9 cellular contexts compared by ENCODE assay signal in the genomic region with DNA sequence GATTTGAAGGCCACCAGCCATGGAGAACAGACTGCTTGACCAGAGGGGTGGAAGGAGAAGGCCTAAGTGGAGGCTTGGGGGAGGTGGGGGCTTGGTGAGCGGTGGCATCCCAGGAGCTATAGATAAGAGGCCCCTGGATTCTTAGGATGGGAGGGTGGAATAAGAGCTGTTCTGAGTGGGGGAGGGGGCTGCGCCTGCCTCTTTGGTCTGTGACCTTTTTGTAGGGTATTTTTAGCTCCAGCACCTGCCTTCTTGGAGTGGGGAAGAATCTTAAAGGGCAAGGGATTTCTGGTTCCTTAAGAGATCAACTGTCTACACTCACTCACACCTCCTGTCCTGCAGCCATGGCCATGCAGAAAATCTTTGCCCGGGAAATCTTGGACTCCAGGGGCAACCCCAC. TPM values are rescaled to one million over a fixed set of nuclear protein-coding genes. Genes with fewer than 3 reads are reported as not detected.
DNase-seq lines count a peak whose midpoint lies in the region; ATAC-seq and TF ChIP-seq lines count a peak whose summit lies in the region.
"Had no signal": no experiment of that assay in that cellular context is flagged by ENCODE, and none has a peak within 500 bp of the region (broad histone marks: within the 10 kb centered on the region; RNA-seq: fewer than 3 reads in every experiment).

No MANE protein-coding gene starts in this region.

- H3K4me3 Mint-ChIP-seq in activated CD4-positive, alpha-beta T cell treated with anti-CD3 and anti-CD28 coated beads, Interleukin-2, amount 10 ng/mL, durations not matched to agents 24 days and 14 days, result peak overlapping the region; percentile 95

- TF ChIP-seq POLR2A in gastroesophageal sphincter (IDR thresholded peaks at IDR 0.05) (no peak), sigmoid colon (IDR thresholded peaks at IDR 0.05) (no peak)

- TF ChIP-seq CTCF in Panc1 (IDR thresholded peaks at IDR 0.05), result no peak
- no peak for TF ChIP-seq CTCF in gastroesophageal sphincter (IDR thresholded peaks at IDR 0.05)
- TF ChIP-seq CTCF in sigmoid colon (IDR thresholded peaks at IDR 0.05), result no peak

- peaks cover 26% of the 10 kb centered on the region for H3K4me1 Mint-ChIP-seq in activated CD4-positive, alpha-beta T cell treated with anti-CD3 and anti-CD28 coated beads, Interleukin-2, amount 10 ng/mL, durations not matched to agents 24 days and 14 days

- intact Hi-C loops in activated CD4-positive, alpha-beta T cell treated with anti-CD3 and anti-CD28 coated beads, Interleukin-2, amount 10 ng/mL, durations not matched to agents 24 days and 14 days (cut with micrococcal nuclease), result no loop called here
- intact Hi-C loops in Panc1 (cut with micrococcal nuclease; ENCODE audit: unreplicated experiment) (no loop called here), sigmoid colon (cut with DNase I) (no loop called here)

- POLR2A ChIA-PET in Panc1 (lab: Charles Lee), result no interaction called here

- peaks cover 4% of the 10 kb centered on the region; the same call in 1 of the 2 replicates for H3K36me3 ChIP-seq in Panc1 (ENCODE audit: control insufficient read depth, insufficient read depth, low read length)
- peaks cover 0 to 3% of the 10 kb centered on the region in 2 donors for H3K36me3 ChIP-seq in gastroesophageal sphincter
- peaks cover 0 to 4% (median under 1%) of the 10 kb centered on the region in 4 donors for H3K36me3 ChIP-seq in sigmoid colon

- WGBS in gastroesophageal sphincter (ENCODE audit: low coverage in 1 of 2), 2 donors, result 48 to 51% methylated on average over 2 to 3 of the region's 3 CpGs
- 93 to 97% methylated on average over 3 of the region's 3 CpGs for WGBS in sigmoid colon, 2 donors

- in situ Hi-C loops in Panc1 (cut with HindIII; ENCODE audit: low pct_unique_long_range_greater_than_20kb, low sequenced_read_pairs), result no loop called here

- BruUV-seq in Panc1 (replicated peaks; lab: Mats Ljungman, UMichigan), result no TSS peak

- H3K36me3 Mint-ChIP-seq in activated CD4-positive, alpha-beta T cell treated with anti-CD3 and anti-CD28 coated beads, Interleukin-2, amount 10 ng/mL, durations not matched to agents 24 days and 14 days (ENCODE audit: low read depth), result peaks cover 22% of the 10 kb centered on the region

- CTCF ChIA-PET in Panc1 (lab: Charles Lee), result no interaction called here

- no peak for TF ChIP-seq EP300 in gastroesophageal sphincter (IDR thresholded peaks at IDR 0.05)
- no peak for TF ChIP-seq EP300 in sigmoid colon (IDR thresholded peaks at IDR 0.05)

- H3K4me3 ChIP-seq in Panc1 (ENCODE audit: low read depth in 2 of 2, low read length in 2 of 2) (peak overlapping the region; percentile 51 to 67), gastroesophageal sphincter (no peak overlapping the region), sigmoid colon (no peak overlapping the region)

- H3K27me3 Mint-ChIP-seq in activated CD4-positive, alpha-beta T cell treated with anti-CD3 and anti-CD28 coated beads, Interleukin-2, amount 10 ng/mL, durations not matched to agents 24 days and 14 days, result no peaks in the 10 kb centered on the region

- H3K27ac ChIP-seq in Panc1 (ENCODE audit: low read length) (peak overlapping the region; percentile 94), gastroesophageal sphincter (peak overlapping the region in 3 of 4 donors; percentile 96 to 98 (median 98)), sigmoid colon (peak overlapping the region; percentile 98 to 100 (median 99))

- H3K4me1 ChIP-seq in Panc1 (ENCODE audit: control insufficient read depth, insufficient read depth, low read length) (peaks cover 16% of the 10 kb centered on the region), gastroesophageal sphincter (peaks cover 0 to 53% (median 16%) of the 10 kb centered on the region in 3 donors), sigmoid colon (peaks cover 0 to 32% (median 18%) of the 10 kb centered on the region in 4 donors)

- DNase-seq in activated CD4-positive, alpha-beta T cell treated with anti-CD3 and anti-CD28 coated beads, Interleukin-2, amount 10 ng/mL, durations not matched to agents 24 days and 14 days, result no peak
- no peak for DNase-seq in activated CD4-positive, alpha-beta T cell treated with anti-CD3 and anti-CD28 coated beads for 4 hours
- DNase-seq in Panc1 (ENCODE audit: low read depth, low spot score) (no peak), sigmoid colon (no peak)
- DNase-seq: nucleus accumbens had no signal

- H3K27me3 ChIP-seq in Panc1 (ENCODE audit: control insufficient read depth, insufficient read depth, low read length), result no peaks in the 10 kb centered on the region
- no peaks in the 10 kb centered on the region for H3K27me3 ChIP-seq in gastroesophageal sphincter
- no peaks in the 10 kb centered on the region for H3K27me3 ChIP-seq in sigmoid colon

- no peaks in the 10 kb centered on the region for H3K9me3 Mint-ChIP-seq in activated CD4-positive, alpha-beta T cell treated with anti-CD3 and anti-CD28 coated beads, Interleukin-2, amount 10 ng/mL, durations not matched to agents 24 days and 14 days

- H3K27ac Mint-ChIP-seq in activated CD4-positive, alpha-beta T cell treated with anti-CD3 and anti-CD28 coated beads, Interleukin-2, amount 10 ng/mL, durations not matched to agents 24 days and 14 days, result peak overlapping the region; percentile 95

- no peak for ATAC-seq in Panc1
- no peak for ATAC-seq in gastroesophageal sphincter
- ATAC-seq in HG02678 (IDR thresholded peaks at IDR 0.05; ENCODE audit: unreplicated experiment), result no peak
- no peak for ATAC-seq in GM19035 (IDR thresholded peaks at IDR 0.05; ENCODE audit: unreplicated experiment)
- ATAC-seq in GM21529 (IDR thresholded peaks at IDR 0.05; ENCODE audit: unreplicated experiment), result no peak

- H3K9me3 ChIP-seq in Panc1 (ENCODE audit: control insufficient read depth, insufficient read depth, low read depth, low read length) (no peaks in the 10 kb centered on the region), gastroesophageal sphincter (no peaks in the 10 kb centered on the region), sigmoid colon (no peaks in the 10 kb centered on the region)

RNA-seq across cellular contexts. Expression of gene ENO3, which starts 0.6 kb away (rescaled TPM):
- total RNA-seq in activated CD4-positive, alpha-beta T cell treated with anti-CD3 and anti-CD28 coated beads, Interleukin-2, amount 10 ng/mL, durations not matched to agents 24 days and 14 days, result 45.3 and 51.0 TPM in 2 replicates
- total RNA-seq in Panc1 (2021; ENCODE audit: unreplicated experiment), result 23.4 TPM
- polyA plus RNA-seq in Panc1 (2012; ENCODE audit: insufficient read length), result 45.8 TPM
- total RNA-seq in gastroesophageal sphincter, result 10 to 100 TPM in 2 of 4 donors, 1 to 10 TPM in 2; 1.5 to 16.2 (median 7.6) TPM
- 1 to 10 TPM; 2.5 to 9.1 (median 5.1) TPM for total RNA-seq in sigmoid colon
- 10 to 100 TPM in 1 of 3 donors, 1 to 10 TPM in 1, under 1 TPM in 1; 0.69 to 10.3 (median 5.4) TPM for polyA plus RNA-seq in sigmoid colon

RNA-seq across cellular contexts. Expression of gene PFN1, which starts 3.2 kb away (rescaled TPM):
- total RNA-seq in activated CD4-positive, alpha-beta T cell treated with anti-CD3 and anti-CD28 coated beads, Interleukin-2, amount 10 ng/mL, durations not matched to agents 24 days and 14 days, result 1,471 and 1,473 TPM in 2 replicates
- 1,074 TPM for total RNA-seq in Panc1 (2021; ENCODE audit: unreplicated experiment)
- 3,457 TPM for polyA plus RNA-seq in Panc1 (2012; ENCODE audit: insufficient read length)
- total RNA-seq in gastroesophageal sphincter, result 1,000 to 10,000 TPM in 2 of 4 donors, 100 to 1,000 TPM in 2; 920 to 1,441 (median 1,060) TPM
- 1,000 to 10,000 TPM in 1 of 4 donors, 100 to 1,000 TPM in 3; 690 to 1,141 (median 828) TPM for total RNA-seq in sigmoid colon
- polyA plus RNA-seq in sigmoid colon, result 1,000 to 10,000 TPM in 1 of 3 donors, 100 to 1,000 TPM in 2; 853 to 1,404 (median 948) TPM

RNA-seq across cellular contexts. Expression of gene RNF167, which starts 11.4 kb away (rescaled TPM):
- 119 and 125 TPM in 2 replicates for total RNA-seq in activated CD4-positive, alpha-beta T cell treated with anti-CD3 and anti-CD28 coated beads, Interleukin-2, amount 10 ng/mL, durations not matched to agents 24 days and 14 days
- total RNA-seq in Panc1 (2021; ENCODE audit: unreplicated experiment) (95.8 TPM), gastroesophageal sphincter (10 to 100 TPM; 67.3 to 98.8 (median 85.9) TPM), sigmoid colon (10 to 100 TPM; 51.2 to 71.2 (median 60.3) TPM)
- polyA plus RNA-seq in Panc1 (2012; ENCODE audit: insufficient read length), result 113 TPM
- 100 to 1,000 TPM in 1 of 3 donors, 10 to 100 TPM in 2; 45.0 to 120 (median 83.9) TPM for polyA plus RNA-seq in sigmoid colon

RNA-seq across cellular contexts. Expression of gene SLC25A11, which starts 11.6 kb away (rescaled TPM):
- total RNA-seq in activated CD4-positive, alpha-beta T cell treated with anti-CD3 and anti-CD28 coated beads, Interleukin-2, amount 10 ng/mL, durations not matched to agents 24 days and 14 days, result 104 and 106 TPM in 2 replicates
- total RNA-seq in Panc1 (2021; ENCODE audit: unreplicated experiment), result 65.9 TPM
- 85.2 TPM for polyA plus RNA-seq in Panc1 (2012; ENCODE audit: insufficient read length)
- 10 to 100 TPM; 28.7 to 58.9 (median 46.8) TPM for total RNA-seq in gastroesophageal sphincter
- 10 to 100 TPM; 41.0 to 60.3 (median 48.6) TPM for total RNA-seq in sigmoid colon
- polyA plus RNA-seq in sigmoid colon, result 10 to 100 TPM; 57.7 to 82.8 (median 79.9) TPM

RNA-seq across cellular contexts. Expression of gene SPAG7, which starts 16.1 kb away (rescaled TPM):
- 58.7 and 62.3 TPM in 2 replicates for total RNA-seq in activated CD4-positive, alpha-beta T cell treated with anti-CD3 and anti-CD28 coated beads, Interleukin-2, amount 10 ng/mL, durations not matched to agents 24 days and 14 days
- total RNA-seq in Panc1 (2021; ENCODE audit: unreplicated experiment) (43.4 TPM), gastroesophageal sphincter (10 to 100 TPM; 35.1 to 77.5 (median 55.2) TPM), sigmoid colon (10 to 100 TPM; 42.6 to 84.5 (median 72.3) TPM)
- polyA plus RNA-seq in Panc1 (2012; ENCODE audit: insufficient read length), result 58.5 TPM
- polyA plus RNA-seq in sigmoid colon, result 10 to 100 TPM; 67.8 to 79.3 (median 73.9) TPM

Comparison
In these comparisons a context has a peak if more than half of its experiments do, and no peak if none do; other contexts are left out.
1. H3K4me3 ChIP-seq: peak in Panc1 (2 of 2); none in gastroesophageal sphincter (0 of 2) and sigmoid colon (0 of 4).
2. Peak in every context shown above with its lines, with median percentiles within 50 percentile points of each other: H3K27ac ChIP-seq.